In genomic region chr13:27634791-27635190, GRCh38 we compare ENCODE assay signal across 21 cellular contexts. TPM values are rescaled to one million over a fixed set of nuclear protein-coding genes. Genes with fewer than 3 reads are reported as not detected.
DNase-seq lines count a peak whose midpoint lies in the region; ATAC-seq and TF ChIP-seq lines count a peak whose summit lies in the region.
"Had no signal": no experiment of that assay in that cellular context is flagged by ENCODE, and none has a peak within 500 bp of the region (broad histone marks: within the 10 kb centered on the region; RNA-seq: fewer than 3 reads in every experiment).

No MANE protein-coding gene starts in this region.

- H3K4me2 ChIP-seq in OCI-LY3 (ENCODE audit: low read length) = no peak overlapping the region
- no peak overlapping the region for H3K4me2 ChIP-seq in PC-3 (ENCODE audit: low read length)
- H3K4me2 ChIP-seq: GM23338 had no signal

- no peaks in the 10 kb centered on the region for H3K27me3 ChIP-seq in OCI-LY3 (ENCODE audit: low read depth, low read length)
- no peaks in the 10 kb centered on the region for H3K27me3 ChIP-seq in stomach smooth muscle (ENCODE audit: control insufficient read depth in 1 of 2, insufficient read depth in 2 of 2, low read length in 2 of 2)
- no peaks in the 10 kb centered on the region for H3K27me3 ChIP-seq in PC-3 (ENCODE audit: low read length)

- BruUV-seq in PC-3 (replicated peaks; lab: Mats Ljungman, UMichigan) = no TSS peak

- TF ChIP-seq CTCF in OCI-LY3 (IDR thresholded peaks at IDR 0.05; ENCODE audit: low read depth, low read length) = no peak
- no peak for TF ChIP-seq CTCF in epithelial cell of esophagus (IDR thresholded peaks at IDR 0.05; ENCODE audit: insufficient read depth, low read depth, low read length, missing control alignments)
- TF ChIP-seq CTCF in PC-3 (conservative IDR thresholded peaks at IDR 0.05; ENCODE audit: low read depth, low read length) = no peak

- DNase-seq in epithelial cell of esophagus (ENCODE audit: low read depth) (peak; percentile 48), left colon (no peak), PC-3 (no peak), pons (ENCODE audit: low spot score) (no peak)
- no peak for DNase-seq in central memory CD4-positive, alpha-beta T cell
- DNase-seq: C1 segment of cervical spinal cord; DMS53; GDM1; NCI-H1092 treated with DMSO at 0.1 percent for 48 hours; NCI-H1436 treated with DMSO at 0.1 percent for 48 hours; NCI-H2029; NCI-H226; NCI-H510A treated with DMSO at 0.1 percent for 48 hours; NCI-H748 treated with DMSO at 0.1 percent for 48 hours; NK-92 treated with Interleukin-12 subunit alpha and Interleukin-12 subunit beta, amount 100 ng/mL, for 24 hours; Right ventricle myocardium superior had no signal

- H3K79me2 ChIP-seq in OCI-LY3 (ENCODE audit: low read length) (peaks cover 91% of the 10 kb centered on the region), PC-3 (ENCODE audit: low read length) (peaks cover 26% of the 10 kb centered on the region)

- H3K9ac ChIP-seq in OCI-LY3 (ENCODE audit: low read length) (no peak overlapping the region), stomach smooth muscle (ENCODE audit: low read length in 2 of 2) (no peak overlapping the region), PC-3 (ENCODE audit: low read length) (no peak overlapping the region)

- peaks cover 26% of the 10 kb centered on the region for H3K4me1 ChIP-seq in OCI-LY3 (ENCODE audit: low read length)
- peaks cover 9% of the 10 kb centered on the region for H3K4me1 ChIP-seq in stomach smooth muscle (ENCODE audit: control insufficient read depth, insufficient read depth, low read length)
- no peaks in the 10 kb centered on the region for H3K4me1 ChIP-seq in PC-3 (ENCODE audit: insufficient read depth, low read length)

- H3K4me3 ChIP-seq in OCI-LY3 (ENCODE audit: low read length) (no peak overlapping the region), epithelial cell of esophagus (ENCODE audit: low read length) (no peak overlapping the region), stomach smooth muscle (ENCODE audit: low read length in 2 of 2) (no peak overlapping the region), PC-3 (ENCODE audit: low read length) (no peak overlapping the region)
- H3K4me3 ChIP-seq: GM23338, HAP-1 had no signal

- ATAC-seq in left colon (peak; percentile 44), GM18520 (IDR thresholded peaks at IDR 0.05; ENCODE audit: unreplicated experiment) (no peak), PC-3 (no peak)
- ATAC-seq: GM23338 had no signal

- H2AFZ ChIP-seq in OCI-LY3 (ENCODE audit: low read depth, low read length) (no peak overlapping the region), PC-3 (ENCODE audit: low read length) (no peak overlapping the region)
- H2AFZ ChIP-seq: GM23338 had no signal

- intact Hi-C loops in left colon (cut with DNase I, micrococcal nuclease) = no loop called here
- intact Hi-C loops in PC-3 (cut with micrococcal nuclease) = no loop called here

- H3K9me3 ChIP-seq in OCI-LY3 (ENCODE audit: insufficient read depth, low read length) (no peaks in the 10 kb centered on the region), stomach smooth muscle (ENCODE audit: control insufficient read depth in 2 of 2, low read length in 2 of 2) (no peaks in the 10 kb centered on the region), PC-3 (ENCODE audit: low read length) (no peaks in the 10 kb centered on the region)
- H3K9me3 ChIP-seq: HAP-1 had no signal

- CTCF ChIA-PET in PC-3 (lab: Charles Lee) = no interaction called here

- no peaks in the 10 kb centered on the region for H3F3A ChIP-seq in PC-3 (ENCODE audit: low read length, unreplicated experiment)

- H3K27ac ChIP-seq in OCI-LY3 (ENCODE audit: low read length) = 0 out of 2 replicates have a peak overlapping the region, but pooled peaks have one; percentile 28
- H3K27ac ChIP-seq in stomach smooth muscle (ENCODE audit: low read length) = peak overlapping the region; percentile 1
- H3K27ac ChIP-seq in PC-3 (ENCODE audit: low read length) = no peak overlapping the region

- peaks cover 31% of the 10 kb centered on the region for H3K36me3 ChIP-seq in OCI-LY3 (replicated peaks; ENCODE audit: low read depth, low read length)
- no peaks in the 10 kb centered on the region for H3K36me3 ChIP-seq in stomach smooth muscle (ENCODE audit: control insufficient read depth in 2 of 2, insufficient read depth in 2 of 2, low read length in 2 of 2)
- H3K36me3 ChIP-seq in PC-3 (ENCODE audit: low read depth, low read length) = no peaks in the 10 kb centered on the region

- H4K20me1 ChIP-seq in OCI-LY3 (ENCODE audit: insufficient read depth, low read length) (peaks cover 71% of the 10 kb centered on the region), PC-3 (ENCODE audit: low read length) (no peaks in the 10 kb centered on the region)

- POLR2A ChIA-PET in PC-3 (lab: Charles Lee; ENCODE audit: unreplicated experiment) = no interaction called here

- no peaks in the 10 kb centered on the region for H3K9me2 ChIP-seq in PC-3 (replicated peaks; ENCODE audit: low read length)

RNA-seq across cellular contexts. Expression of gene POLR1D, which starts 13.1 kb away (rescaled TPM):
- total RNA-seq in left colon = 100 to 1,000 TPM in 1 of 2 donors, 10 to 100 TPM in 1; 95.5 to 101 TPM
- total RNA-seq in PC-3 (2014; rRNA removed) = 97.2 and 97.9 TPM in 2 replicates

RNA-seq across cellular contexts. Expression of gene LNX2, which starts 14.5 kb away (rescaled TPM):
- total RNA-seq in left colon = 10 to 100 TPM; 26.1 to 36.4 TPM
- total RNA-seq in PC-3 (2014; rRNA removed) = 5.8 and 6.0 TPM in 2 replicates
